In the genomic region with DNA sequence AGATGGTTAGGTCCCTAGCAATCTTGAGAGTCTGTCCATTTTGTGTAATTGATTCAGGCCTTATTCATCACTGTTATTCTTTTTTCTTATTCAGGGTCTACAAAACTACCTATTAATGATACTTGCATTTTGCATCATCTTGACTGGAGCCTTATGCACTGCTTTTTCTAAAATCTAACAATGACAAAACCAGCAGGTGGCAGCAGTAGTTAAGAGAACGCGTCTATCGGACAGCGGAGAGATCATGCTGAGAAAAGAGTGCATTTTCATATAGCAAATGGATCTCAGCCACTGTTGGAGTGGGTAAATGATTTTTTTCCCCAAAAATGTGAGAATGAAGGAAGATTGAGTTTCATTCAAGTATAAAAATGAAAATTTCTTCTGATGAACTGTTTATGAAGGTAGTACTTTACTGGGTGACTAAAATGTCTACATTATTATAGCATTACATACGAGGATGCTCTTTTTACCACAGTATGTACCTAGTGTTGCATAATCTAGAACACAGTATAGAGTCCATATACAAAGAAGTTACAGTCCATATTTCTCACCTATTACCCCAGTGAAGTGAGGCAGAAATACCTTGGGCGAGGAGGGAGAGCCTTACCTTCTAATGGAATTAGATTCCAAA, we compare ENCODE assay signal across 8 cellular contexts. TPM values are rescaled to one million over a fixed set of nuclear protein-coding genes. Genes with fewer than 3 reads are reported as not detected.
DNase-seq lines count a peak whose midpoint lies in the region; ATAC-seq and TF ChIP-seq lines count a peak whose summit lies in the region.

No MANE protein-coding gene starts in this region.

- H2AFZ ChIP-seq in parathyroid adenoma, result no peak overlapping the region

- ATAC-seq in GM19397 (IDR thresholded peaks at IDR 0.05; ENCODE audit: unreplicated experiment) (peak; percentile 67), HG03354 (IDR thresholded peaks at IDR 0.05; ENCODE audit: poor library complexity, severe bottlenecking, unreplicated experiment) (peak; percentile 81), gastroesophageal sphincter (peak; percentile 47)
- ATAC-seq in activated T-helper 17 cell treated with anti-CD3 and anti-CD28 coated beads, Interleukin-2, amount 50 U/mL, for 72 hours (replicated peaks), result peak; percentile 56

- H3K9me3 Mint-ChIP-seq in activated T-helper 17 cell treated with anti-CD3 and anti-CD28 coated beads, Interleukin-2, amount 50 U/mL, for 72 hours, result no peaks in the 10 kb centered on the region

- H3K4me1 ChIP-seq in DOHH2 (ENCODE audit: control insufficient read depth, low read length) (no peaks in the 10 kb centered on the region), gastroesophageal sphincter (peaks cover 0 to 11% (median 0%) of the 10 kb centered on the region in 3 donors), parathyroid adenoma (no peaks in the 10 kb centered on the region)

- H3K9me3 ChIP-seq in DOHH2 (ENCODE audit: control insufficient read depth, insufficient read depth, low read length) (no peaks in the 10 kb centered on the region), gastroesophageal sphincter (no peaks in the 10 kb centered on the region), parathyroid adenoma (ENCODE audit: control insufficient read depth, low read length) (no peaks in the 10 kb centered on the region)

- no peaks in the 10 kb centered on the region for H3K4me1 Mint-ChIP-seq in activated T-helper 17 cell treated with anti-CD3 and anti-CD28 coated beads, Interleukin-2, amount 50 U/mL, for 72 hours

- peaks cover 6% of the 10 kb centered on the region for H3K27me3 Mint-ChIP-seq in activated T-helper 17 cell treated with anti-CD3 and anti-CD28 coated beads, Interleukin-2, amount 50 U/mL, for 72 hours

- TF ChIP-seq CTCF in DOHH2 (IDR thresholded peaks at IDR 0.05; ENCODE audit: low read depth, low read length, poor library complexity, severe bottlenecking) (peak; percentile 68), gastroesophageal sphincter (IDR thresholded peaks at IDR 0.05) (peak; percentile 40 to 65 (median 56)), parathyroid adenoma (IDR thresholded peaks at IDR 0.05) (peak; percentile 39)

- TF ChIP-seq POLR2A in gastroesophageal sphincter (IDR thresholded peaks at IDR 0.05), result no peak

- DNase-seq in NCI-H460 (ENCODE audit: extremely low read depth, low read depth), result peak; percentile 49
- DNase-seq in NK-92 treated with Interleukin-12 subunit alpha and Interleukin-12 subunit beta, amount 100 ng/mL, for 24 hours (lab: John Stamatoyannopoulos, UW), result no peak

- no peak for TF ChIP-seq EP300 in gastroesophageal sphincter (IDR thresholded peaks at IDR 0.05)

- no peak overlapping the region for H3K27ac Mint-ChIP-seq in activated T-helper 17 cell treated with anti-CD3 and anti-CD28 coated beads, Interleukin-2, amount 50 U/mL, for 72 hours

- H3K36me3 ChIP-seq in DOHH2 (ENCODE audit: control insufficient read depth, low read length) (no peaks in the 10 kb centered on the region), gastroesophageal sphincter (no peaks in the 10 kb centered on the region), parathyroid adenoma (ENCODE audit: control insufficient read depth, insufficient read depth, low read length) (no peaks in the 10 kb centered on the region)

- H3K27me3 ChIP-seq in DOHH2 (ENCODE audit: control insufficient read depth, low read length) (no peaks in the 10 kb centered on the region), gastroesophageal sphincter (no peaks in the 10 kb centered on the region), parathyroid adenoma (ENCODE audit: control insufficient read depth, insufficient read depth, low read length) (no peaks in the 10 kb centered on the region)

- H3K79me2 ChIP-seq in DOHH2 (ENCODE audit: control insufficient read depth, low read length), result no peaks in the 10 kb centered on the region
- no peaks in the 10 kb centered on the region for H3K79me2 ChIP-seq in parathyroid adenoma

- no peak overlapping the region for H3K9ac ChIP-seq in parathyroid adenoma

- H3K4me2 ChIP-seq in DOHH2 (ENCODE audit: low read length), result no peak overlapping the region
- H3K4me2 ChIP-seq in parathyroid adenoma (ENCODE audit: low read length), result no peak overlapping the region

- no peaks in the 10 kb centered on the region for H3F3A ChIP-seq in DOHH2 (ENCODE audit: control insufficient read depth, insufficient read depth)

- H3K27ac ChIP-seq in DOHH2 (ENCODE audit: low read depth, low read length) (no peak overlapping the region), gastroesophageal sphincter (no peak overlapping the region), parathyroid adenoma (no peak overlapping the region)

- H3K36me3 Mint-ChIP-seq in activated T-helper 17 cell treated with anti-CD3 and anti-CD28 coated beads, Interleukin-2, amount 50 U/mL, for 72 hours (ENCODE audit: low read depth), result no peaks in the 10 kb centered on the region

- no peaks in the 10 kb centered on the region for H4K20me1 ChIP-seq in DOHH2 (ENCODE audit: control insufficient read depth, insufficient read depth, low read depth, low read length)

- H3K9me2 ChIP-seq in DOHH2 (replicated peaks; ENCODE audit: control insufficient read depth, low read length), result no peaks in the 10 kb centered on the region

- 26 to 28% methylated on average over 6 of the region's 6 CpGs for WGBS in gastroesophageal sphincter (ENCODE audit: low coverage in 1 of 2), 2 donors

- H3K4me3 Mint-ChIP-seq in activated T-helper 17 cell treated with anti-CD3 and anti-CD28 coated beads, Interleukin-2, amount 50 U/mL, for 72 hours, result no peak overlapping the region

- H3K4me3 ChIP-seq in DOHH2 (ENCODE audit: low read length) (no peak overlapping the region), gastroesophageal sphincter (no peak overlapping the region), parathyroid adenoma (ENCODE audit: low read depth, low read length) (no peak overlapping the region)

RNA-seq across cellular contexts. Expression of a gene that starts 43.2 kb away (rescaled TPM):
- 229 and 236 TPM in 2 replicates for total RNA-seq in NCI-H460 (2014; rRNA removed; shearing (Covaris generic))
- polyA plus RNA-seq in NCI-H460 (2014; cell fraction: nucleus; rRNA removed), result 91.2 and 143 TPM in 2 replicates
- total RNA-seq in activated T-helper 17 cell treated with anti-CD3 and anti-CD28 coated beads, Interleukin-2, amount 50 U/mL, for 72 hours, result under 1 TPM; 0.32 to 0.69 TPM
- 10 to 100 TPM in 1 of 4 donors, 1 to 10 TPM in 3; 3.9 to 13.4 (median 6.3) TPM for total RNA-seq in gastroesophageal sphincter

Comparison
In these comparisons a context has a peak if more than half of its experiments do, and no peak if none do; other contexts are left out.
1. RNA of a gene that starts 43.2 kb away (total RNA-seq): 229 to 236 TPM in NCI-H460; 3.9 to 13.4 TPM in gastroesophageal sphincter and 0.32 to 0.69 TPM in activated T-helper 17 cell treated with anti-CD3 and anti-CD28 coated beads, Interleukin-2, amount 50 U/mL, for 72 hours; every median in the first group is over 10 times any median in the second.
2. Peak in every context shown above with its lines, with median percentiles within 50 percentile points of each other: CTCF ChIP-seq and ATAC-seq.